1 cellular context compared by ENCODE assay signal in the genomic region with DNA sequence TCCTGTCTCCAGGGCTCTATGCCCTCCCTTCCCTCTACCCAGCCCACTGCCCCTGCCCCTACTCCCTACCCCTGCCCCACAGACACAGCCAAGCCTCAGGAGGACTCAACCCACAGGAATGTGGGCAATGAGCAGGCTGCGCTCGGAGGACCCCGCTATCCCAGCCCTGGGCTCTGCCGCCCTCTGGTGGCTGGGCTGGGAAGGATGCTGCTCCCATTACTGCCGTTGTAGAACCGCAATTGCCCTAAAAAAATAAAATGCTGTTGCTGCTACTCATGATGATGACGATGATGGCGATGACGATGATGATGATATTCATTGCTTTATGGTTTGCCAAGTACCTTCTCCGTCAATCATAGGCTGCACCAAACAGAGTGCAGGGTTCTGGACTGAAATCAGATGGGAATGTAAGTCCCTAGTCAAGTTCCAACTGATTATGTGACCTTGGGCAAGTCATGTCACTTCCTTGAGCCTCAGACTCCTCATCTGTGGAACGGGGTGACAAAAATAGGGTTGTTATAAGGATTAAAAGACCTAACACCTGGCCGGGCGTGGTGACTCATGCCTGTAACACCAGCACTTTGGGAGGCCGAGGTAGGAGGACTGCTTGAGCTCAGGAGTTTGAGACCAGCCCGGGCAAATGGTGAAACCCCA.
TF ChIP-seq lines count a peak whose summit lies in the region.

No MANE protein-coding gene starts in this region.

TF ChIP-seq in K562, 482 proteins besides CTCF, POLR2A, EP300 and RAD21 (continued from another document and continues in another):
- TF ChIP-seq, protein P1, sequence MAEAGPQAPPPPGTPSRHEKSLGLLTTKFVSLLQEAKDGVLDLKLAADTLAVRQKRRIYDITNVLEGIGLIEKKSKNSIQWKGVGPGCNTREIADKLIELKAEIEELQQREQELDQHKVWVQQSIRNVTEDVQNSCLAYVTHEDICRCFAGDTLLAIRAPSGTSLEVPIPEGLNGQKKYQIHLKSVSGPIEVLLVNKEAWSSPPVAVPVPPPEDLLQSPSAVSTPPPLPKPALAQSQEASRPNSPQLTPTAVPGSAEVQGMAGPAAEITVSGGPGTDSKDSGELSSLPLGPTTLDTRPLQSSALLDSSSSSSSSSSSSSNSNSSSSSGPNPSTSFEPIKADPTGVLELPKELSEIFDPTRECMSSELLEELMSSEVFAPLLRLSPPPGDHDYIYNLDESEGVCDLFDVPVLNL (CRISPR knock-in tag; IDR thresholded peaks at IDR 0.05; ENCODE audit: low read depth) = peak; percentile 45; the same call in 1 of the 2 replicates
- TF ChIP-seq ZNF384 (IDR thresholded peaks at IDR 0.05; ENCODE audit: low read depth, low read length) (peak; percentile 56; the same call in 1 of the 2 replicates), NFIC (IDR thresholded peaks at IDR 0.05) (peak; percentile 28; the same call in 1 of the 2 replicates), NEUROD1 (IDR thresholded peaks at IDR 0.05; ENCODE audit: borderline replicate concordance, low read depth, low read length, partially characterized antibody) (peak; percentile 65), ZKSCAN3 (CRISPR knock-in tag; IDR thresholded peaks at IDR 0.05) (no peak), POLR2B (IDR thresholded peaks at IDR 0.05; ENCODE audit: low read depth, partially characterized antibody) (no peak), LEF1 (IDR thresholded peaks at IDR 0.05) (no peak), CXXC5 (CRISPR knock-in tag; IDR thresholded peaks at IDR 0.05) (peak; percentile 30; the same call in 1 of the 2 replicates), HNRNPLL (IDR thresholded peaks at IDR 0.05; ENCODE audit: low read depth, low read length, poor library complexity, severe bottlenecking) (peak; percentile 69), MYNN (IDR thresholded peaks at IDR 0.05) (peak; percentile 70), MYNN (CRISPR knock-in tag; IDR thresholded peaks at IDR 0.05) (no peak), ARHGAP35 (IDR thresholded peaks at IDR 0.05; ENCODE audit: partially characterized antibody) (no peak), CTBP1 (IDR thresholded peaks at IDR 0.05; ENCODE audit: borderline replicate concordance) (peak; percentile 69; the same call in 1 of the 2 replicates), SMC3 (conservative IDR thresholded peaks at IDR 0.05; ENCODE audit: insufficient read depth, low read depth, low read length) (peak; percentile 100), ESRRA (IDR thresholded peaks at IDR 0.05; ENCODE audit: borderline replicate concordance, low read depth) (peak; percentile 82), ZEB2 (IDR thresholded peaks at IDR 0.05) (0 out of 2 replicates have a peak, but pooled peaks have one; percentile 5), JUN (IDR thresholded peaks at IDR 0.05; ENCODE audit: borderline replicate concordance, low read depth, low read length) (peak; percentile 20; the same call in 1 of the 2 replicates), JUN (CRISPR knock-in tag; IDR thresholded peaks at IDR 0.05; ENCODE audit: borderline replicate concordance) (no peak), KAT7 (CRISPR knock-in tag; IDR thresholded peaks at IDR 0.05; ENCODE audit: borderline replicate concordance) (no peak), RBM14 (IDR thresholded peaks at IDR 0.05; ENCODE audit: borderline replicate concordance, insufficient read depth, low read depth, low read length) (no peak), ZNF24 (IDR thresholded peaks at IDR 0.05) (peak; percentile 34), BCL6 (CRISPR knock-in tag; IDR thresholded peaks at IDR 0.05) (no peak)
- TF ChIP-seq, protein P2, sequence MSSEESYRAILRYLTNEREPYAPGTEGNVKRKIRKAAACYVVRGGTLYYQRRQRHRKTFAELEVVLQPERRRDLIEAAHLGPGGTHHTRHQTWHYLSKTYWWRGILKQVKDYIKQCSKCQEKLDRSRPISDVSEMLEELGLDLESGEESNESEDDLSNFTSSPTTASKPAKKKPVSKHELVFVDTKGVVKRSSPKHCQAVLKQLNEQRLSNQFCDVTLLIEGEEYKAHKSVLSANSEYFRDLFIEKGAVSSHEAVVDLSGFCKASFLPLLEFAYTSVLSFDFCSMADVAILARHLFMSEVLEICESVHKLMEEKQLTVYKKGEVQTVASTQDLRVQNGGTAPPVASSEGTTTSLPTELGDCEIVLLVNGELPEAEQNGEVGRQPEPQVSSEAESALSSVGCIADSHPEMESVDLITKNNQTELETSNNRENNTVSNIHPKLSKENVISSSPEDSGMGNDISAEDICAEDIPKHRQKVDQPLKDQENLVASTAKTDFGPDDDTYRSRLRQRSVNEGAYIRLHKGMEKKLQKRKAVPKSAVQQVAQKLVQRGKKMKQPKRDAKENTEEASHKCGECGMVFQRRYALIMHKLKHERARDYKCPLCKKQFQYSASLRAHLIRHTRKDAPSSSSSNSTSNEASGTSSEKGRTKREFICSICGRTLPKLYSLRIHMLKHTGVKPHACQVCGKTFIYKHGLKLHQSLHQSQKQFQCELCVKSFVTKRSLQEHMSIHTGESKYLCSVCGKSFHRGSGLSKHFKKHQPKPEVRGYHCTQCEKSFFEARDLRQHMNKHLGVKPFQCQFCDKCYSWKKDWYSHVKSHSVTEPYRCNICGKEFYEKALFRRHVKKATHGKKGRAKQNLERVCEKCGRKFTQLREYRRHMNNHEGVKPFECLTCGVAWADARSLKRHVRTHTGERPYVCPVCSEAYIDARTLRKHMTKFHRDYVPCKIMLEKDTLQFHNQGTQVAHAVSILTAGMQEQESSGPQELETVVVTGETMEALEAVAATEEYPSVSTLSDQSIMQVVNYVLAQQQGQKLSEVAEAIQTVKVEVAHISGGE (CRISPR knock-in tag; IDR thresholded peaks at IDR 0.05) = no peak
- TF ChIP-seq, protein P3, sequence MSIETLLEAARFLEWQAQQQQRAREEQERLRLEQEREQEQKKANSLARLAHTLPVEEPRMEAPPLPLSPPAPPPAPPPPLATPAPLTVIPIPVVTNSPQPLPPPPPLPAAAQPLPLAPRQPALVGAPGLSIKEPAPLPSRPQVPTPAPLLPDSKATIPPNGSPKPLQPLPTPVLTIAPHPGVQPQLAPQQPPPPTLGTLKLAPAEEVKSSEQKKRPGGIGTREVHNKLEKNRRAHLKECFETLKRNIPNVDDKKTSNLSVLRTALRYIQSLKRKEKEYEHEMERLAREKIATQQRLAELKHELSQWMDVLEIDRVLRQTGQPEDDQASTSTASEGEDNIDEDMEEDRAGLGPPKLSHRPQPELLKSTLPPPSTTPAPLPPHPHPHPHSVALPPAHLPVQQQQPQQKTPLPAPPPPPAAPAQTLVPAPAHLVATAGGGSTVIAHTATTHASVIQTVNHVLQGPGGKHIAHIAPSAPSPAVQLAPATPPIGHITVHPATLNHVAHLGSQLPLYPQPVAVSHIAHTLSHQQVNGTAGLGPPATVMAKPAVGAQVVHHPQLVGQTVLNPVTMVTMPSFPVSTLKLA (conservative IDR thresholded peaks at IDR 0.05) = 0 out of 4 replicates have a peak, but pooled peaks of 1 of the 2 experiments have one; percentile 27
- TF ChIP-seq, protein P4, sequence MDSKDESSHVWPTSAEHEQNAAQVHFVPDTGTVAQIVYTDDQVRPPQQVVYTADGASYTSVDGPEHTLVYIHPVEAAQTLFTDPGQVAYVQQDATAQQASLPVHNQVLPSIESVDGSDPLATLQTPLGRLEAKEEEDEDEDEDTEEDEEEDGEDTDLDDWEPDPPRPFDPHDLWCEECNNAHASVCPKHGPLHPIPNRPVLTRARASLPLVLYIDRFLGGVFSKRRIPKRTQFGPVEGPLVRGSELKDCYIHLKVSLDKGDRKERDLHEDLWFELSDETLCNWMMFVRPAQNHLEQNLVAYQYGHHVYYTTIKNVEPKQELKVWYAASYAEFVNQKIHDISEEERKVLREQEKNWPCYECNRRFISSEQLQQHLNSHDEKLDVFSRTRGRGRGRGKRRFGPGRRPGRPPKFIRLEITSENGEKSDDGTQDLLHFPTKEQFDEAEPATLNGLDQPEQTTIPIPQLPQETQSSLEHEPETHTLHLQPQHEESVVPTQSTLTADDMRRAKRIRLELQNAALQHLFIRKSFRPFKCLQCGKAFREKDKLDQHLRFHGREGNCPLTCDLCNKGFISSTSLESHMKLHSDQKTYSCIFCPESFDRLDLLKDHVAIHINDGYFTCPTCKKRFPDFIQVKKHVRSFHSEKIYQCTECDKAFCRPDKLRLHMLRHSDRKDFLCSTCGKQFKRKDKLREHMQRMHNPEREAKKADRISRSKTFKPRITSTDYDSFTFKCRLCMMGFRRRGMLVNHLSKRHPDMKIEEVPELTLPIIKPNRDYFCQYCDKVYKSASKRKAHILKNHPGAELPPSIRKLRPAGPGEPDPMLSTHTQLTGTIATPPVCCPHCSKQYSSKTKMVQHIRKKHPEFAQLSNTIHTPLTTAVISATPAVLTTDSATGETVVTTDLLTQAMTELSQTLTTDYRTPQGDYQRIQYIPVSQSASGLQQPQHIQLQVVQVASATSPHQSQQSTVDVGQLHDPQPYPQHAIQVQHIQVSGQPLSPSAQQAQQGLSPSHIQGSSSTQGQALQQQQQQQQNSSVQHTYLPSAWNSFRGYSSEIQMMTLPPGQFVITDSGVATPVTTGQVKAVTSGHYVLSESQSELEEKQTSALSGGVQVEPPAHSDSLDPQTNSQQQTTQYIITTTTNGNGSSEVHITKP (IDR thresholded peaks at IDR 0.05; ENCODE audit: partially characterized antibody) = peak; percentile 15
- TF ChIP-seq, protein P5, sequence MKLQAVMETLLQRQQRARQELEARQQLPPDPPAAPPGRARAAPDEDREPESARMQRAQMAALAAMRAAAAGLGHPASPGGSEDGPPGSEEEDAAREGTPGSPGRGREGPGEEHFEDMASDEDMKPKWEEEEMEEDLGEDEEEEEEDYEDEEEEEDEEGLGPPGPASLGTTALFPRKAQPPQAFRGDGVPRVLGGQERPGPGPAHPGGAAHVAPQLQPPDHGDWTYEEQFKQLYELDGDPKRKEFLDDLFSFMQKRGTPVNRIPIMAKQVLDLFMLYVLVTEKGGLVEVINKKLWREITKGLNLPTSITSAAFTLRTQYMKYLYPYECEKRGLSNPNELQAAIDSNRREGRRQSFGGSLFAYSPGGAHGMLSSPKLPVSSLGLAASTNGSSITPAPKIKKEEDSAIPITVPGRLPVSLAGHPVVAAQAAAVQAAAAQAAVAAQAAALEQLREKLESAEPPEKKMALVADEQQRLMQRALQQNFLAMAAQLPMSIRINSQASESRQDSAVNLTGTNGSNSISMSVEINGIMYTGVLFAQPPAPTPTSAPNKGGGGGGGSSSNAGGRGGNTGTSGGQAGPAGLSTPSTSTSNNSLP (IDR thresholded peaks at IDR 0.05; ENCODE audit: borderline replicate concordance, low read depth, low read length) = no peak
- TF ChIP-seq, protein P6, sequence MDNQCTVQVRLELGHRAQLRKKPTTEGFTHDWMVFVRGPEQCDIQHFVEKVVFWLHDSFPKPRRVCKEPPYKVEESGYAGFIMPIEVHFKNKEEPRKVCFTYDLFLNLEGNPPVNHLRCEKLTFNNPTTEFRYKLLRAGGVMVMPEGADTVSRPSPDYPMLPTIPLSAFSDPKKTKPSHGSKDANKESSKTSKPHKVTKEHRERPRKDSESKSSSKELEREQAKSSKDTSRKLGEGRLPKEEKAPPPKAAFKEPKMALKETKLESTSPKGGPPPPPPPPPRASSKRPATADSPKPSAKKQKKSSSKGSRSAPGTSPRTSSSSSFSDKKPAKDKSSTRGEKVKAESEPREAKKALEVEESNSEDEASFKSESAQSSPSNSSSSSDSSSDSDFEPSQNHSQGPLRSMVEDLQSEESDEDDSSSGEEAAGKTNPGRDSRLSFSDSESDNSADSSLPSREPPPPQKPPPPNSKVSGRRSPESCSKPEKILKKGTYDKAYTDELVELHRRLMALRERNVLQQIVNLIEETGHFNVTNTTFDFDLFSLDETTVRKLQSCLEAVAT (IDR thresholded peaks at IDR 0.05) = peak in 1 of 2 experiments; percentile 64; a peak in 2 of 4 replicates
- TF ChIP-seq, protein P7, sequence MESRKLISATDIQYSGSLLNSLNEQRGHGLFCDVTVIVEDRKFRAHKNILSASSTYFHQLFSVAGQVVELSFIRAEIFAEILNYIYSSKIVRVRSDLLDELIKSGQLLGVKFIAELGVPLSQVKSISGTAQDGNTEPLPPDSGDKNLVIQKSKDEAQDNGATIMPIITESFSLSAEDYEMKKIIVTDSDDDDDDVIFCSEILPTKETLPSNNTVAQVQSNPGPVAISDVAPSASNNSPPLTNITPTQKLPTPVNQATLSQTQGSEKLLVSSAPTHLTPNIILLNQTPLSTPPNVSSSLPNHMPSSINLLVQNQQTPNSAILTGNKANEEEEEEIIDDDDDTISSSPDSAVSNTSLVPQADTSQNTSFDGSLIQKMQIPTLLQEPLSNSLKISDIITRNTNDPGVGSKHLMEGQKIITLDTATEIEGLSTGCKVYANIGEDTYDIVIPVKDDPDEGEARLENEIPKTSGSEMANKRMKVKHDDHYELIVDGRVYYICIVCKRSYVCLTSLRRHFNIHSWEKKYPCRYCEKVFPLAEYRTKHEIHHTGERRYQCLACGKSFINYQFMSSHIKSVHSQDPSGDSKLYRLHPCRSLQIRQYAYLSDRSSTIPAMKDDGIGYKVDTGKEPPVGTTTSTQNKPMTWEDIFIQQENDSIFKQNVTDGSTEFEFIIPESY (CRISPR knock-in tag; IDR thresholded peaks at IDR 0.05) = no peak
- TF ChIP-seq, protein P8, sequence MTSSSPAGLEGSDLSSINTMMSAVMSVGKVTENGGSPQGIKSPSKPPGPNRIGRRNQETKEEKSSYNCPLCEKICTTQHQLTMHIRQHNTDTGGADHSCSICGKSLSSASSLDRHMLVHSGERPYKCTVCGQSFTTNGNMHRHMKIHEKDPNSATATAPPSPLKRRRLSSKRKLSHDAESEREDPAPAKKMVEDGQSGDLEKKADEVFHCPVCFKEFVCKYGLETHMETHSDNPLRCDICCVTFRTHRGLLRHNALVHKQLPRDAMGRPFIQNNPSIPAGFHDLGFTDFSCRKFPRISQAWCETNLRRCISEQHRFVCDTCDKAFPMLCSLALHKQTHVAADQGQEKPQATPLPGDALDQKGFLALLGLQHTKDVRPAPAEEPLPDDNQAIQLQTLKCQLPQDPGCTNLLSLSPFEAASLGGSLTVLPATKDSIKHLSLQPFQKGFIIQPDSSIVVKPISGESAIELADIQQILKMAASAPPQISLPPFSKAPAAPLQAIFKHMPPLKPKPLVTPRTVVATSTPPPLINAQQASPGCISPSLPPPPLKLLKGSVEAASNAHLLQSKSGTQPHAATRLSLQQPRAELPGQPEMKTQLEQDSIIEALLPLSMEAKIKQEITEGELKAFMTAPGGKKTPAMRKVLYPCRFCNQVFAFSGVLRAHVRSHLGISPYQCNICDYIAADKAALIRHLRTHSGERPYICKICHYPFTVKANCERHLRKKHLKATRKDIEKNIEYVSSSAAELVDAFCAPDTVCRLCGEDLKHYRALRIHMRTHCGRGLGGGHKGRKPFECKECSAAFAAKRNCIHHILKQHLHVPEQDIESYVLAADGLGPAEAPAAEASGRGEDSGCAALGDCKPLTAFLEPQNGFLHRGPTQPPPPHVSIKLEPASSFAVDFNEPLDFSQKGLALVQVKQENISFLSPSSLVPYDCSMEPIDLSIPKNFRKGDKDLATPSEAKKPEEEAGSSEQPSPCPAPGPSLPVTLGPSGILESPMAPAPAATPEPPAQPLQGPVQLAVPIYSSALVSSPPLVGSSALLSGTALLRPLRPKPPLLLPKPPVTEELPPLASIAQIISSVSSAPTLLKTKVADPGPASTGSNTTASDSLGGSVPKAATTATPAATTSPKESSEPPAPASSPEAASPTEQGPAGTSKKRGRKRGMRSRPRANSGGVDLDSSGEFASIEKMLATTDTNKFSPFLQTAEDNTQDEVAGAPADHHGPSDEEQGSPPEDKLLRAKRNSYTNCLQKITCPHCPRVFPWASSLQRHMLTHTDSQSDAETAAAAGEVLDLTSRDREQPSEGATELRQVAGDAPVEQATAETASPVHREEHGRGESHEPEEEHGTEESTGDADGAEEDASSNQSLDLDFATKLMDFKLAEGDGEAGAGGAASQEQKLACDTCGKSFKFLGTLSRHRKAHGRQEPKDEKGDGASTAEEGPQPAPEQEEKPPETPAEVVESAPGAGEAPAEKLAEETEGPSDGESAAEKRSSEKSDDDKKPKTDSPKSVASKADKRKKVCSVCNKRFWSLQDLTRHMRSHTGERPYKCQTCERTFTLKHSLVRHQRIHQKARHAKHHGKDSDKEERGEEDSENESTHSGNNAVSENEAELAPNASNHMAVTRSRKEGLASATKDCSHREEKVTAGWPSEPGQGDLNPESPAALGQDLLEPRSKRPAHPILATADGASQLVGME (CRISPR knock-in tag; IDR thresholded peaks at IDR 0.05) = 0 out of 2 replicates have a peak, but pooled peaks have one; percentile 58
